Comparison of ENCODE assay signal across 16 cellular contexts in the genomic region with DNA sequence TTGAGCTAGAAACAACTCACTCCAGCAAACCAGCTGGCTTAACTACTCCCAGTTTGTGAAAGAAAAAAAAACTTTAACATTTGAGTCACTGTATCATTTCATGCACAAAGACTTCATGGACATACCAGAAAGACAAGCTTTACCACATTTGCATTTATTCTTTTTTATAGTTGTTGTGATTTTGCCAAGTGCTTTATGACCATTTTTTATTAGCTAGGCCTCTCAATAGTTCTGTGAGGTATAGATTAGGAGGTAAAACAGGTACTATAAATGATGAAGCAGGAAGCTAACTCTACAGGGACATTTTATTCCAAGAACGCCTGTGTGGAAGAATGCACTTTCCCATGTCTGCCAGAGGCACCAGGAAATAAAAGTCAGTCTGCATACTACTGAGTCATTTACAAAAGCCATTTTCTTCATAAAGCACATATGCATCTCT. TPM values are rescaled to one million over a fixed set of nuclear protein-coding genes. Genes with fewer than 3 reads are reported as not detected.
DNase-seq lines count a peak whose midpoint lies in the region; FAIRE-seq and TF ChIP-seq lines count a peak whose summit lies in the region.
"Had no signal": no experiment of that assay in that cellular context is flagged by ENCODE, and none has a peak within 500 bp of the region (broad histone marks: within the 10 kb centered on the region; RNA-seq: fewer than 3 reads in every experiment).

No MANE protein-coding gene starts in this region.

- H3K4me1 ChIP-seq in small intestine (ENCODE audit: control insufficient read depth in 2 of 2, insufficient read depth in 1 of 2, low read depth in 1 of 2, low read length in 1 of 2): peaks cover 2 to 4% of the 10 kb centered on the region in 2 donors

- FAIRE-seq in small intestine (lab: Jason Lieb, UNC): peak; percentile 94

- H3K27ac ChIP-seq in SK-N-MC (peak overlapping the region; percentile 87), small intestine (ENCODE audit: low read depth in 1 of 2, low read length in 1 of 2) (peak overlapping the region in 1 of 2 donors; percentile 68)
- H3K27ac ChIP-seq: KMS-11 had no signal

- H3K4me3 ChIP-seq in SK-N-MC: peak overlapping the region; percentile 18; the same call in 1 of the 2 replicates
- H3K4me3 ChIP-seq in small intestine (ENCODE audit: low read depth in 1 of 2, low read length in 2 of 2): no peak overlapping the region

- no peaks in the 10 kb centered on the region for H3K9me3 ChIP-seq in SK-N-MC (ENCODE audit: low read depth, low read length)
- no peaks in the 10 kb centered on the region for H3K9me3 ChIP-seq in small intestine (ENCODE audit: control insufficient read depth, low read depth)

- intact Hi-C loops in posterior cingulate gyrus (cut with DNase I): no loop called here

- H3K27me3 ChIP-seq in small intestine (ENCODE audit: control insufficient read depth in 2 of 2, insufficient read depth in 2 of 2, low read length in 2 of 2): no peaks in the 10 kb centered on the region

- DNase-seq in GM04503 (ENCODE audit: low read depth) (peak; percentile 56), SK-N-MC (ENCODE audit: low read depth, low spot score) (no peak), fibroblast of peridontal ligament (ENCODE audit: extremely low read depth) (peak; percentile 67), small intestine (peak; percentile 90), NCI-H82 treated with DMSO at 0.1 percent for 48 hours (lab: John Stamatoyannopoulos, UW; ENCODE audit: unreplicated experiment) (no peak), occipital lobe (lab: John Stamatoyannopoulos, UW) (no peak), GM20000 (ENCODE audit: low spot score) (no peak), posterior cingulate gyrus (no peak)
- DNase-seq: activated CD4-positive, alpha-beta T cell treated with anti-CD3 and anti-CD28 coated beads, Interleukin-2, amount 10 ng/mL, durations not matched to agents 7 days and 5 days; CD8-positive, alpha-beta T cell; effector memory CD8-positive, alpha-beta T cell; hypothalamus; stimulated activated CD4-positive, alpha-beta T cell treated with anti-CD3 and anti-CD28 coated beads, Interleukin-4, amount 100 ng/mL, for 1 hour; stimulated activated naive CD4-positive, alpha-beta T cell; T-helper 1 cell had no signal

- no peak overlapping the region for H3K9ac ChIP-seq in SK-N-MC (ENCODE audit: insufficient read length)
- H3K9ac ChIP-seq: KMS-11 had no signal

- TF ChIP-seq CTCF in GM20000 (IDR thresholded peaks at IDR 0.05; ENCODE audit: extremely low read depth, missing control alignments): no peak

- 6 to 55% (median 29%) methylated on average over 1 of the region's 1 CpG for WGBS in small intestine, 3 donors

- H3K36me3 ChIP-seq in SK-N-MC (ENCODE audit: insufficient read depth, low read length) (no peaks in the 10 kb centered on the region), small intestine (ENCODE audit: control insufficient read depth in 2 of 2, insufficient read depth in 2 of 2, low read length in 2 of 2) (no peaks in the 10 kb centered on the region)

RNA-seq across cellular contexts. Expression of a gene that starts 8.2 kb away (rescaled TPM):
- 10 to 100 TPM in 1 of 3 donors, 1 to 10 TPM in 2; 5.0 to 16.1 (median 9.2) TPM for polyA plus RNA-seq in small intestine
- 65.2 TPM for total RNA-seq in occipital lobe

Comparison
In these comparisons a context has a peak if more than half of its experiments do, and no peak if none do; other contexts are left out.
1. DNase-seq: peak in GM04503 (single experiment), fibroblast of peridontal ligament (single experiment) and small intestine (single experiment); none in SK-N-MC (single experiment), NCI-H82 treated with DMSO at 0.1 percent for 48 hours (single experiment), occipital lobe (single experiment), GM20000 (single experiment) and posterior cingulate gyrus (0 of 10).